In the genomic region with DNA sequence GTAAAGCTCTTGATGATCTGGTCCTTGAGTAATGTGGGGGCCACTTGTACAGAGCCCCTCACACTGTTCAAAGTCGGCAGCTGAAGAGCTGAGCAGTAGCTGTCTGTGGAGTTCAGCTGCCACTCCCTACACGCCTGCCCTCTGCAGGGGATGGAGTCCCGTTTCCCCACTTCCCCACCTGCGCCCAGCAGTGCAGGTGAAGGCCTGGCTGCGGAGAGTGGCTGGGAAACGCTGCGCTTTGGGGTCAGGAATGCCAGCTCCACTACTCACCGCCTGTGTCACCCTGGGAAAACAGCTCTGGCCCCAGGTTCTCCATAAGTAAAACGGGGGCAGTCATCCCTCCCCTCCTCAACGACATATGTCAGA, we compare ENCODE assay signal across 8 cellular contexts. TPM values are rescaled to one million over a fixed set of nuclear protein-coding genes. Genes with fewer than 3 reads are reported as not detected.
A peak's percentile ranks its signal among the peaks of the same experiment; 100 is the strongest.
DNase-seq lines count a peak whose midpoint lies in the region; ATAC-seq and TF ChIP-seq lines count a peak whose summit lies in the region.
"Not testable (repeated sequence)": the region's sequence is repeated elsewhere in the genome, so short reads cannot be mapped to it uniquely, and the experiment has no call there.

No MANE protein-coding gene starts in this region.

- H3K4me1 ChIP-seq in ACC112 (ENCODE audit: control insufficient read depth, insufficient read depth, low read length, unreplicated experiment) (peaks cover 12% of the 10 kb centered on the region), Karpas-422 (ENCODE audit: low read length) (peaks cover 15% of the 10 kb centered on the region)
- H3K4me1 ChIP-seq in iPS-20b (ENCODE audit: insufficient read depth, low read length); parathyroid adenoma: not testable (repeated sequence)

- ATAC-seq in GM18867 (IDR thresholded peaks at IDR 0.05; ENCODE audit: unreplicated experiment) = peak; percentile 18
- peak; percentile 20 for ATAC-seq in HG02678 (IDR thresholded peaks at IDR 0.05; ENCODE audit: unreplicated experiment)
- ATAC-seq in activated B cell treated with CpG ODN at 0.5 μM for 24 hours (ENCODE audit: low read depth) = peak; percentile 13

- not testable (repeated sequence) for H4K20me1 ChIP-seq in Karpas-422 (ENCODE audit: insufficient read depth, low read depth, low read length)

- not testable (repeated sequence) for H3K9me3 ChIP-seq in Karpas-422 (ENCODE audit: low read length); iPS-20b (ENCODE audit: insufficient read depth, low read depth, low read length); parathyroid adenoma (ENCODE audit: control insufficient read depth, low read length)

- CTCF ChIA-PET in activated B cell treated with CpG ODN at 0.5 μM for 24 hours (lab: Charles Lee) = interaction anchor here (0.8 kb wide), 1 partner anchor 13 kb away, joined by 3 read pairs; no protein-coding TSS in a partner anchor

- H3K36me3 ChIP-seq in ACC112 (ENCODE audit: insufficient read depth, low read length); Karpas-422 (ENCODE audit: insufficient read depth, low read length); iPS-20b (ENCODE audit: insufficient read depth, low read depth, low read length); parathyroid adenoma (ENCODE audit: control insufficient read depth, insufficient read depth, low read length): not testable (repeated sequence)

- H3K9me2 ChIP-seq in Karpas-422 (replicated peaks; ENCODE audit: insufficient read depth, low read length) = not testable (repeated sequence)

- not testable (repeated sequence) for H3K36me3 Mint-ChIP-seq in activated B cell treated with CpG ODN at 0.5 μM for 24 hours (ENCODE audit: low read depth)

- not testable (repeated sequence) for TF ChIP-seq CTCF in activated B cell treated with CpG ODN at 0.5 μM for 24 hours (IDR thresholded peaks at IDR 0.05); coronary artery (IDR thresholded peaks at IDR 0.05); parathyroid adenoma (IDR thresholded peaks at IDR 0.05)

- H3K9ac ChIP-seq in Karpas-422 (ENCODE audit: low read length) (peak overlapping the region; percentile 92), iPS-20b (ENCODE audit: low read depth, low read length) (peak overlapping the region; percentile 89; the same call in 1 of the 2 replicates), parathyroid adenoma (peak overlapping the region; percentile 73)

- not testable (repeated sequence) for H3K9me3 Mint-ChIP-seq in activated B cell treated with CpG ODN at 0.5 μM for 24 hours

- not testable (repeated sequence) for H3K27me3 ChIP-seq in ACC112 (ENCODE audit: insufficient read depth, low read length); Karpas-422 (ENCODE audit: low read length); iPS-20b (ENCODE audit: insufficient read depth, low read length); parathyroid adenoma (ENCODE audit: control insufficient read depth, insufficient read depth, low read length)

- H3K27ac ChIP-seq in ACC112 (ENCODE audit: low read depth, low read length); Karpas-422 (ENCODE audit: low read length); iPS-20b (ENCODE audit: low read length): not testable (repeated sequence)
- H3K27ac ChIP-seq in coronary artery = peak overlapping the region; percentile 65 to 86
- H3K27ac ChIP-seq in parathyroid adenoma = peak overlapping the region; percentile 75

- peaks cover 22% of the 10 kb centered on the region for H3K4me1 Mint-ChIP-seq in activated B cell treated with CpG ODN at 0.5 μM for 24 hours

- H3K4me3 Mint-ChIP-seq in activated B cell treated with CpG ODN at 0.5 μM for 24 hours = peak overlapping the region; percentile 99

- H3K4me2 ChIP-seq in Karpas-422 (ENCODE audit: low read depth, low read length, poor library complexity, severe bottlenecking) (peak overlapping the region; percentile 71), parathyroid adenoma (ENCODE audit: low read length) (peak overlapping the region; percentile 92)

- H3K79me2 ChIP-seq in ACC112 (ENCODE audit: control insufficient read depth, insufficient read depth, low read length, unreplicated experiment) (peaks cover 24% of the 10 kb centered on the region), Karpas-422 (ENCODE audit: low read length) (peaks cover 21% of the 10 kb centered on the region), parathyroid adenoma (peaks cover 13% of the 10 kb centered on the region)

- H3K27me3 Mint-ChIP-seq in activated B cell treated with CpG ODN at 0.5 μM for 24 hours = not testable (repeated sequence)

- DNase-seq in Karpas-422 = peak; percentile 50
- DNase-seq in activated B cell treated with CpG ODN at 0.5 μM for 24 hours = not testable (repeated sequence)
- DNase-seq in coronary artery (ENCODE audit: low spot score) = peak; percentile 67

- H3K4me3 ChIP-seq in ACC112 (ENCODE audit: low read depth, low read length) (peak overlapping the region; percentile 93), Karpas-422 (ENCODE audit: low read length) (peak overlapping the region; percentile 95), coronary artery (peak overlapping the region; percentile 86), iPS-20b (ENCODE audit: low read length) (peak overlapping the region; percentile 79), parathyroid adenoma (ENCODE audit: low read depth, low read length) (peak overlapping the region; percentile 78)

- intact Hi-C loops in activated B cell treated with CpG ODN at 0.5 μM for 24 hours (cut with micrococcal nuclease) = loop anchor here (2.0 to 5.0 kb wide), 5 partner anchors 55 to 280 kb away; partner anchors contain the start of genes MRPS5, ZNF2 and ZNF892

- peak overlapping the region; percentile 88 for H2AFZ ChIP-seq in ACC112 (ENCODE audit: low read length, unreplicated experiment)
- peak overlapping the region; percentile 94 for H2AFZ ChIP-seq in Karpas-422 (ENCODE audit: low read length)
- H2AFZ ChIP-seq in parathyroid adenoma = peak overlapping the region; percentile 98

- H3K27ac Mint-ChIP-seq in activated B cell treated with CpG ODN at 0.5 μM for 24 hours = peak overlapping the region; percentile 53

- POLR2A ChIA-PET in activated B cell treated with CpG ODN at 0.5 μM for 24 hours (lab: Charles Lee) = interaction anchor here (0.6 to 1.3 kb wide), 4 partner anchors 31 to 242 kb away, joined by 3 to 4 read pairs (median 4); partner anchors contain the start of gene ZNF2

RNA-seq across cellular contexts. Expression of gene FAHD2A, which starts 0.5 kb away (rescaled TPM):
- total RNA-seq in Karpas-422 (2014; rRNA removed; shearing (Covaris generic); ENCODE audit: low replicate concordance) = 22.5 and 34.2 TPM in 2 replicates
- total RNA-seq in activated B cell treated with CpG ODN at 0.5 μM for 24 hours = 16.8 and 23.4 TPM in 2 replicates
